Comparison of ENCODE assay signal across 34 cellular contexts in genomic region chr2:180891360-180891759, GRCh38.
"Had no signal": no experiment of that assay in that cellular context is flagged by ENCODE, and none has a peak within 500 bp of the region (broad histone marks: within the 10 kb centered on the region; RNA-seq: fewer than 3 reads in every experiment).

No MANE protein-coding gene starts in this region.

- H3K36me3 ChIP-seq: MG63 had no signal

- H3K4me3 ChIP-seq: MG63 had no signal

- H3K9me3 ChIP-seq: MG63 had no signal

- H3K27me3 ChIP-seq: MG63 had no signal

- DNase-seq: Karpas-422, Kasumi-1, MG63, MM.1S, MV-4-11, NCI-H1048, NCI-H1092, NCI-H1092 treated with DMSO at 0.1 percent for 48 hours, NCI-H1105, NCI-H1105 treated with DMSO at 0.1 percent for 48 hours, NCI-H1417, NCI-H1417 treated with DMSO at 0.1 percent for 48 hours, NCI-H1436, NCI-H1436 treated with DMSO at 0.1 percent for 48 hours, NCI-H146, NCI-H1694, NCI-H1694 treated with DMSO at 0.1 percent for 48 hours, NCI-H187, NCI-H187 treated with DMSO at 0.1 percent for 48 hours, NCI-H1930, NCI-H2029, NCI-H2029 treated with DMSO at 0.1 percent for 48 hours, NCI-H2081, NCI-H2081 treated with DMSO at 0.1 percent for 48 hours, NCI-H2107, NCI-H2171, NCI-H2171 treated with DMSO at 0.1 percent for 48 hours, NCI-H2227 treated with DMSO at 0.1 percent for 48 hours, NCI-H226, NCI-H345, NCI-H446, NCI-H446 treated with DMSO at 0.1 percent for 48 hours, NCI-H510A, NCI-H510A treated with DMSO at 0.1 percent for 48 hours had no signal
